8 cellular contexts compared by ENCODE assay signal in genomic region chr7:97006146-97006950, GRCh38. TPM values are rescaled to one million over a fixed set of nuclear protein-coding genes. Genes with fewer than 3 reads are reported as not detected.
A peak's percentile ranks its signal among the peaks of the same experiment; 100 is the strongest.
DNase-seq lines count a peak whose midpoint lies in the region; ATAC-seq, FAIRE-seq and TF ChIP-seq lines count a peak whose summit lies in the region.

No MANE protein-coding gene starts in this region.

- peak overlapping the region; percentile 20 for H3K4me3 ChIP-seq in astrocyte of the cerebellum (ENCODE audit: low read depth, low read length)
- peak overlapping the region; percentile 52 for H3K4me3 ChIP-seq in iPS-20b (ENCODE audit: low read length)
- peak overlapping the region in 1 of 2 donors; percentile 43 for H3K4me3 ChIP-seq in small intestine (ENCODE audit: low read depth in 1 of 2, low read length in 2 of 2)

- no peak for FAIRE-seq in small intestine (lab: Jason Lieb, UNC)

- DNase-seq in GM03348 (ENCODE audit: low spot score) = peak; percentile 63
- DNase-seq in NCI-H2227 treated with DMSO at 0.1 percent for 48 hours (lab: John Stamatoyannopoulos, UW) = peak; percentile 83
- DNase-seq in astrocyte of the cerebellum (ENCODE audit: low read depth) = no peak
- DNase-seq in stimulated activated CD8-positive, alpha-beta memory T cell treated with anti-CD3 and anti-CD28 coated beads, Interleukin-4, amount 100 ng/mL, for 48 hours = peak; percentile 46
- no peak for DNase-seq in small intestine

- peak; percentile 51 for ATAC-seq in HG02588 (IDR thresholded peaks at IDR 0.05; ENCODE audit: unreplicated experiment)
- no peak for ATAC-seq in HG03095 (IDR thresholded peaks at IDR 0.05; ENCODE audit: unreplicated experiment)

- H3K9me3 ChIP-seq in iPS-20b (ENCODE audit: insufficient read depth, low read depth, low read length) (no peaks in the 10 kb centered on the region; the same call in 1 of the 2 replicates), small intestine (ENCODE audit: control insufficient read depth, low read depth) (peaks cover 2% of the 10 kb centered on the region)

- H3K4me1 ChIP-seq in iPS-20b (ENCODE audit: insufficient read depth, low read length) (peaks cover 12% of the 10 kb centered on the region; the same call in 1 of the 2 replicates), small intestine (ENCODE audit: control insufficient read depth in 2 of 2, insufficient read depth in 1 of 2, low read depth in 1 of 2, low read length in 1 of 2) (peaks cover 0 to 6% of the 10 kb centered on the region in 2 donors)

- no peak overlapping the region for H3K27ac ChIP-seq in iPS-20b (ENCODE audit: low read length)
- H3K27ac ChIP-seq in small intestine (ENCODE audit: low read depth in 1 of 2, low read length in 1 of 2) = no peak overlapping the region

- 1 to 3% (median 2%) methylated on average over 32 to 79 of the region's 79 CpGs for WGBS in small intestine, 3 donors

- no peak for TF ChIP-seq CTCF in astrocyte of the cerebellum (IDR thresholded peaks at IDR 0.05; ENCODE audit: low read depth, low read length, missing control alignments)

- no peak overlapping the region for H3K9ac ChIP-seq in iPS-20b (ENCODE audit: low read depth, low read length)

- in situ Hi-C loops in astrocyte of the cerebellum (cut with HindIII; ENCODE audit: low sequenced_read_pairs) = no loop called here

- H3K36me3 ChIP-seq in iPS-20b (ENCODE audit: insufficient read depth, low read depth, low read length) = no peaks in the 10 kb centered on the region
- H3K36me3 ChIP-seq in small intestine (ENCODE audit: control insufficient read depth in 2 of 2, insufficient read depth in 2 of 2, low read length in 2 of 2) = no peaks in the 10 kb centered on the region

- peaks cover 99% of the 10 kb centered on the region for H3K27me3 ChIP-seq in iPS-20b (ENCODE audit: insufficient read depth, low read length)
- H3K27me3 ChIP-seq in small intestine (ENCODE audit: control insufficient read depth in 2 of 2, insufficient read depth in 2 of 2, low read length in 2 of 2) = peaks cover 9 to 48% of the 10 kb centered on the region in 2 donors

RNA-seq across cellular contexts. Expression of gene DLX6, which starts 1.0 kb away (rescaled TPM):
- under 1 TPM in 1 of 3 donors, not detected in 2; 0.06 TPM for polyA plus RNA-seq in small intestine

RNA-seq across cellular contexts. Expression of gene DLX5, which starts 18.3 kb away (rescaled TPM):
- polyA plus RNA-seq in small intestine = under 1 TPM in 1 of 3 donors, not detected in 2; 0.12 TPM

Comparison
In these comparisons a context has a peak if more than half of its experiments do, and no peak if none do; other contexts are left out.
1. DNase-seq: peak in GM03348 (single experiment), NCI-H2227 treated with DMSO at 0.1 percent for 48 hours (single experiment) and stimulated activated CD8-positive, alpha-beta memory T cell treated with anti-CD3 and anti-CD28 coated beads, Interleukin-4, amount 100 ng/mL, for 48 hours (single experiment); none in astrocyte of the cerebellum (single experiment) and small intestine (single experiment).